Comparison of ENCODE assay signal across 21 cellular contexts in genomic region chr19:19955208-19955607, GRCh38.
"Had no signal": no experiment of that assay in that cellular context is flagged by ENCODE, and none has a peak within 500 bp of the region (broad histone marks: within the 10 kb centered on the region; RNA-seq: fewer than 3 reads in every experiment).

No MANE protein-coding gene starts in this region.

- H3K4me3 Mint-ChIP-seq: dendritic cell treated with granulocyte-macrophage colony-stimulating factor and Interleukin-4, amounts not matched to agents 40 ng/mL and 50 ng/mL, for 4 days; effector memory CD8-positive, alpha-beta T cell; endodermal cell had no signal

- H3K27ac ChIP-seq: colonic mucosa, epithelial cell of prostate, gastrocnemius medialis, heart right ventricle, left lung, lower lobe of right lung had no signal

- H3K27ac Mint-ChIP-seq: dendritic cell treated with granulocyte-macrophage colony-stimulating factor and Interleukin-4, amounts not matched to agents 40 ng/mL and 50 ng/mL, for 4 days; effector memory CD8-positive, alpha-beta T cell; endodermal cell had no signal

- H3K4me3 ChIP-seq: colonic mucosa, gastrocnemius medialis, heart right ventricle, left lung, lower lobe of right lung had no signal

- H3K9me3 Mint-ChIP-seq: effector memory CD8-positive, alpha-beta T cell had no signal

- H3K4me1 ChIP-seq: colonic mucosa, gastrocnemius medialis, lower lobe of right lung had no signal

- H3K27me3 Mint-ChIP-seq: dendritic cell treated with granulocyte-macrophage colony-stimulating factor and Interleukin-4, amounts not matched to agents 40 ng/mL and 50 ng/mL, for 4 days; effector memory CD8-positive, alpha-beta T cell had no signal

- H3K36me3 ChIP-seq: colonic mucosa, gastrocnemius medialis, heart right ventricle, left lung, lower lobe of right lung had no signal

- H3K27me3 ChIP-seq: colonic mucosa, gastrocnemius medialis, left lung had no signal

- DNase-seq: colonic mucosa; cortex of kidney; effector CD8-positive, alpha-beta T cell; effector memory CD8-positive, alpha-beta T cell; erythroblast; foreskin melanocyte; gastrocnemius medialis; glutamatergic neuron; head of caudate nucleus; heart right ventricle; hippocampal formation; left cardiac atrium; left lung; left ventricle myocardium superior; lower lobe of right lung; mesenchymal stem cell; midbrain had no signal

- ATAC-seq: effector memory CD8-positive, alpha-beta T cell; esophagus mucosa; gastrocnemius medialis; heart right ventricle; left cardiac atrium; left lung; left ventricle myocardium superior; lower lobe of right lung had no signal
